11 cellular contexts compared by ENCODE assay signal in genomic region chr3:188431553-188431952, GRCh38.
A peak's percentile ranks its signal among the peaks of the same experiment; 100 is the strongest.
DNase-seq lines count a peak whose midpoint lies in the region; ATAC-seq and TF ChIP-seq lines count a peak whose summit lies in the region.
"Had no signal": no experiment of that assay in that cellular context is flagged by ENCODE, and none has a peak within 500 bp of the region (broad histone marks: within the 10 kb centered on the region; RNA-seq: fewer than 3 reads in every experiment).

No MANE protein-coding gene starts in this region.

- H3K27me3 Mint-ChIP-seq in neural progenitor cell (ENCODE audit: insufficient read depth, low read depth), result no peaks in the 10 kb centered on the region
- H3K27me3 Mint-ChIP-seq: activated naive CD4-positive, alpha-beta T cell treated with anti-CD3 and anti-CD28 coated beads, Interleukin-2, amount 50 U/mL, for 24 hours had no signal

- H3K27ac ChIP-seq in heart right ventricle (peak overlapping the region in 3 of 10 donors; percentile 13 to 63 (median 38)), neural progenitor cell (no peak overlapping the region)
- H3K27ac ChIP-seq: VCaP had no signal

- H2AFZ ChIP-seq in neural progenitor cell (replicated peaks), result no peak overlapping the region

- H3K9ac ChIP-seq in neural progenitor cell, result no peak overlapping the region

- H3K4me2 ChIP-seq in neural progenitor cell, result no peak overlapping the region

- ATAC-seq in heart right ventricle, result peak in 7 of 8 donors; percentile 11 to 75 (median 43)

- no peaks in the 10 kb centered on the region for H4K20me1 ChIP-seq in neural progenitor cell (ENCODE audit: low read depth)

- H3K27me3 ChIP-seq in heart right ventricle (no peaks in the 10 kb centered on the region), kidney epithelial cell (ENCODE audit: control insufficient read depth, insufficient read depth, low read length) (no peaks in the 10 kb centered on the region), neural progenitor cell (no peaks in the 10 kb centered on the region)

- TF ChIP-seq CTCF in heart right ventricle (IDR thresholded peaks at IDR 0.05) (no peak), kidney epithelial cell (IDR thresholded peaks at IDR 0.05; ENCODE audit: insufficient read depth, low read length, poor library complexity, severe bottlenecking) (no peak), neural progenitor cell (IDR thresholded peaks at IDR 0.05) (no peak)

- H3K4me3 Mint-ChIP-seq in neural progenitor cell, result no peak overlapping the region
- H3K4me3 Mint-ChIP-seq: activated naive CD4-positive, alpha-beta T cell treated with anti-CD3 and anti-CD28 coated beads, Interleukin-2, amount 50 U/mL, for 24 hours had no signal

- H3K9me3 ChIP-seq in heart right ventricle, result peaks cover 0 to 4% (median 0%) of the 10 kb centered on the region in 11 donors
- H3K9me3 ChIP-seq in neural progenitor cell (ENCODE audit: low read depth), result no peaks in the 10 kb centered on the region

- H3K4me3 ChIP-seq in heart right ventricle (no peak overlapping the region), kidney epithelial cell (ENCODE audit: low read depth, low read length) (no peak overlapping the region), neural progenitor cell (no peak overlapping the region)

- H3K9me3 Mint-ChIP-seq in neural progenitor cell, result peaks cover 10% of the 10 kb centered on the region
- H3K9me3 Mint-ChIP-seq: activated naive CD4-positive, alpha-beta T cell treated with anti-CD3 and anti-CD28 coated beads, Interleukin-2, amount 50 U/mL, for 24 hours had no signal

- peaks cover 9% of the 10 kb centered on the region for H3K4me1 Mint-ChIP-seq in neural progenitor cell

- peaks cover 2% of the 10 kb centered on the region for H3K79me2 ChIP-seq in neural progenitor cell (ENCODE audit: low read depth)

- no peaks in the 10 kb centered on the region for H3K36me3 ChIP-seq in heart right ventricle
- H3K36me3 ChIP-seq in kidney epithelial cell (ENCODE audit: control insufficient read depth, insufficient read depth, low read length), result no peaks in the 10 kb centered on the region
- H3K36me3 ChIP-seq in neural progenitor cell, result no peaks in the 10 kb centered on the region

- WGBS in heart right ventricle, 2 donors, result 92% methylated on average over 3 of the region's 3 CpGs

- H3F3A ChIP-seq in neural progenitor cell (ENCODE audit: low read depth), result no peaks in the 10 kb centered on the region

- no peak overlapping the region for H3K27ac Mint-ChIP-seq in neural progenitor cell
- H3K27ac Mint-ChIP-seq: activated naive CD4-positive, alpha-beta T cell treated with anti-CD3 and anti-CD28 coated beads, Interleukin-2, amount 50 U/mL, for 24 hours had no signal

- peaks cover 8 to 67% (median 27%) of the 10 kb centered on the region in 9 donors for H3K4me1 ChIP-seq in heart right ventricle
- no peaks in the 10 kb centered on the region for H3K4me1 ChIP-seq in neural progenitor cell

- H3K36me3 Mint-ChIP-seq in neural progenitor cell, result peaks cover 10% of the 10 kb centered on the region

- DNase-seq in heart right ventricle, result no peak
- DNase-seq in cardiac septum (ENCODE audit: low spot score), result no peak
- DNase-seq in amniotic epithelial cell (ENCODE audit: low read depth), result peak; percentile 77
- peak; percentile 12 for DNase-seq in kidney epithelial cell (ENCODE audit: low read depth)
- no peak for DNase-seq in neural progenitor cell (ENCODE audit: low spot score)
- DNase-seq in NCI-H2029 (lab: John Stamatoyannopoulos, UW), result no peak
- no peak for DNase-seq in glomerular visceral epithelial cell (ENCODE audit: extremely low spot score)
- no peak for DNase-seq in NCI-H526 treated with DMSO at 0.1 percent for 48 hours (lab: John Stamatoyannopoulos, UW)
- DNase-seq: NCI-H526 had no signal

- intact Hi-C loops in heart right ventricle (cut with DNase I) (no loop called here), cardiac septum (cut with DNase I) (no loop called here)

Comparison
In these comparisons a context has a peak if more than half of its experiments do, and no peak if none do; other contexts are left out.
1. DNase-seq: peak in amniotic epithelial cell (single experiment) and kidney epithelial cell (single experiment); none in heart right ventricle (0 of 2), cardiac septum (single experiment), neural progenitor cell (single experiment), NCI-H2029 (single experiment), glomerular visceral epithelial cell (single experiment) and NCI-H526 treated with DMSO at 0.1 percent for 48 hours (single experiment).